19 cellular contexts compared by ENCODE assay signal in the genomic region with DNA sequence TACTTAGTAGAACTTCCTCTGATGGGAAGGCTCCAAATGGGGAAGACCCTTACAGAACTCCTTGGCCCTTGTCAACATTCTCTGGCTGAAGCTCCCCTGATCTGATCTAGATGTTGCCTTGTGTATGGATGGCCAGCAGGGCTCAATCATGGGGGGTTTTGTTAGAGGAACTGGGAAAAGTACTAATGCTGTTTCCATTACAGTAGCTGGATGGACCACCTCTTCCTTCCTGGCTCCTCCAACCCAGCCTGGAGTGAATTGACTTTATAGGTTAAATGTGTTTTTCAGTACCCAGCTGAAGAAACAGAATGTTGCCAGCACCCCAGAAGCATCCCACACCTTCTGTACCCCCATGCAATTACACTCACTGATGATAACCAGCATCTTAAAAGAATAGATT. TPM values are rescaled to one million over a fixed set of nuclear protein-coding genes. Genes with fewer than 3 reads are reported as not detected.
A peak's percentile ranks its signal among the peaks of the same experiment; 100 is the strongest.
DNase-seq lines count a peak whose midpoint lies in the region; ATAC-seq and TF ChIP-seq lines count a peak whose summit lies in the region.
"Had no signal": no experiment of that assay in that cellular context is flagged by ENCODE, and none has a peak within 500 bp of the region (broad histone marks: within the 10 kb centered on the region; RNA-seq: fewer than 3 reads in every experiment).

No MANE protein-coding gene starts in this region.

- H3K27me3 Mint-ChIP-seq in CD8-positive, alpha-beta T cell (ENCODE audit: low read depth): no peaks in the 10 kb centered on the region
- H3K27me3 Mint-ChIP-seq in osteocyte (ENCODE audit: unreplicated experiment): no peaks in the 10 kb centered on the region
- H3K27me3 Mint-ChIP-seq: IgD-negative memory B cell had no signal

- H3K36me3 Mint-ChIP-seq in CD8-positive, alpha-beta T cell: peaks cover 78% of the 10 kb centered on the region
- H3K36me3 Mint-ChIP-seq in osteocyte (ENCODE audit: unreplicated experiment): peaks cover 69% of the 10 kb centered on the region

- peaks cover 0 to 85% (median 22%) of the 10 kb centered on the region in 9 donors for H3K36me3 ChIP-seq in heart right ventricle
- peaks cover 26% of the 10 kb centered on the region for H3K36me3 ChIP-seq in CD8-positive, alpha-beta T cell (ENCODE audit: insufficient read depth, low read length)
- H3K36me3 ChIP-seq in gastrocnemius medialis: peaks cover 0 to 33% of the 10 kb centered on the region in 2 donors

- intact Hi-C loops in heart right ventricle (cut with DNase I) (no loop called here), cardiac septum (cut with DNase I) (no loop called here), gastrocnemius medialis (cut with DNase I; ENCODE audit: low total_unique reads) (no loop called here)
- intact Hi-C loops in CD8-positive, alpha-beta T cell (cut with DNase I, micrococcal nuclease): no loop called here

- CTCF ChIA-PET in CD8-positive, alpha-beta T cell (lab: Charles Lee): interaction anchor here (1.1 to 1.4 kb wide), 2 partner anchors 16 to 34 kb away, joined by 3 to 4 read pairs; no protein-coding TSS in a partner anchor

- H3K4me3 Mint-ChIP-seq in CD8-positive, alpha-beta T cell: no peak overlapping the region
- no peak overlapping the region for H3K4me3 Mint-ChIP-seq in osteocyte (ENCODE audit: unreplicated experiment)
- H3K4me3 Mint-ChIP-seq: HFFc6, IgD-negative memory B cell had no signal

- POLR2A ChIA-PET in CD8-positive, alpha-beta T cell (lab: Charles Lee): no interaction called here

- H3K9me3 ChIP-seq in heart right ventricle (peaks cover 0 to 8% (median 0%) of the 10 kb centered on the region in 11 donors), gastrocnemius medialis (no peaks in the 10 kb centered on the region)
- no peaks in the 10 kb centered on the region for H3K9me3 ChIP-seq in CD8-positive, alpha-beta T cell (ENCODE audit: low read length)
- H3K9me3 ChIP-seq: SJSA1 had no signal

- H3K27ac ChIP-seq in heart right ventricle (peak overlapping the region; percentile 21 to 83 (median 56)), gastrocnemius medialis (peak overlapping the region; percentile 64 to 89 (median 76))
- no peak overlapping the region for H3K27ac ChIP-seq in CD8-positive, alpha-beta T cell (ENCODE audit: low read depth, low read length)
- H3K27ac ChIP-seq: BLaER1 treated with 17β-estradiol and CSF1 and Interleukin-3, amounts not matched to agents 10 nM and 100 nM; SJSA1 had no signal

- H3K27me3 ChIP-seq in heart right ventricle (no peaks in the 10 kb centered on the region), gastrocnemius medialis (no peaks in the 10 kb centered on the region)
- H3K27me3 ChIP-seq in CD8-positive, alpha-beta T cell (ENCODE audit: insufficient read depth, low read length): no peaks in the 10 kb centered on the region
- H3K27me3 ChIP-seq: BLaER1 treated with 17β-estradiol and CSF1 and Interleukin-3, amounts not matched to agents 10 nM and 100 nM; SJSA1 had no signal

- peak in 4 of 8 donors; percentile 6 to 43 (median 24) for ATAC-seq in heart right ventricle
- ATAC-seq in CD8-positive, alpha-beta T cell: no peak
- no peak for ATAC-seq in gastrocnemius medialis

- TF ChIP-seq CTCF in heart right ventricle (IDR thresholded peaks at IDR 0.05) (no peak), gastrocnemius medialis (IDR thresholded peaks at IDR 0.05 in 4 of 5, conservative IDR thresholded peaks at IDR 0.05 in 1 of 5) (no peak), GM13977 (IDR thresholded peaks at IDR 0.05; ENCODE audit: extremely low read depth, insufficient read depth, missing control alignments) (no peak), osteocyte (IDR thresholded peaks at IDR 0.05) (no peak)
- TF ChIP-seq CTCF in CD8-positive, alpha-beta T cell (IDR thresholded peaks at IDR 0.05): no peak

- TF ChIP-seq POLR2A in gastrocnemius medialis (IDR thresholded peaks at IDR 0.05): no peak

- peaks cover 28% of the 10 kb centered on the region for H3K4me1 Mint-ChIP-seq in CD8-positive, alpha-beta T cell (ENCODE audit: low read depth)
- peaks cover 3% of the 10 kb centered on the region for H3K4me1 Mint-ChIP-seq in osteocyte (ENCODE audit: unreplicated experiment)

- no peak for DNase-seq in heart right ventricle
- no peak for DNase-seq in cardiac septum (ENCODE audit: low spot score)
- DNase-seq in CD8-positive, alpha-beta T cell: no peak
- DNase-seq in dermis blood vessel endothelial cell: peak; percentile 54
- no peak for DNase-seq in gastrocnemius medialis
- no peak for DNase-seq in GM13977 (ENCODE audit: low spot score)
- DNase-seq in NCI-H2107 treated with DMSO at 0.1 percent for 48 hours (lab: John Stamatoyannopoulos, UW; ENCODE audit: unreplicated experiment): no peak
- DNase-seq in osteocyte (ENCODE audit: extremely low spot score, unreplicated experiment): no peak
- DNase-seq: H7, HFFc6, Karpas-422, NCI-H1048, NCI-H1436, NCI-H1930, NCI-H526 had no signal

- peak overlapping the region; percentile 30 for H3K27ac Mint-ChIP-seq in CD8-positive, alpha-beta T cell
- no peak overlapping the region for H3K27ac Mint-ChIP-seq in osteocyte (ENCODE audit: unreplicated experiment)
- H3K27ac Mint-ChIP-seq: HFFc6 had no signal

- no peaks in the 10 kb centered on the region for H3K9me3 Mint-ChIP-seq in CD8-positive, alpha-beta T cell
- no peaks in the 10 kb centered on the region for H3K9me3 Mint-ChIP-seq in osteocyte (ENCODE audit: unreplicated experiment)
- H3K9me3 Mint-ChIP-seq: HFFc6 had no signal

- H3K4me3 ChIP-seq in heart right ventricle (no peak overlapping the region), gastrocnemius medialis (no peak overlapping the region)
- H3K4me3 ChIP-seq in CD8-positive, alpha-beta T cell (ENCODE audit: low read depth, low read length): no peak overlapping the region
- H3K4me3 ChIP-seq: BLaER1 treated with 17β-estradiol and CSF1 and Interleukin-3, amounts not matched to agents 10 nM and 100 nM; SJSA1 had no signal

- peaks cover 6 to 52% (median 21%) of the 10 kb centered on the region in 9 donors for H3K4me1 ChIP-seq in heart right ventricle
- peaks cover 14% of the 10 kb centered on the region for H3K4me1 ChIP-seq in CD8-positive, alpha-beta T cell (ENCODE audit: insufficient read depth, low read length)
- peaks cover 30 to 50% of the 10 kb centered on the region in 2 donors for H3K4me1 ChIP-seq in gastrocnemius medialis

- in situ Hi-C loops in gastrocnemius medialis (cut with MboI; ENCODE audit: low sequenced_read_pairs in 4 of 4): no loop called here
- in situ Hi-C loops in GM13977 (cut with MboI; ENCODE audit: low pct_unique_long_range_greater_than_20kb, low sequenced_read_pairs, unreplicated experiment): no loop called here

RNA-seq across cellular contexts. Expression of a gene that starts 22.7 kb away (rescaled TPM):
- total RNA-seq in heart right ventricle: 10 to 100 TPM; 34.8 to 72.9 (median 54.3) TPM
- polyA plus RNA-seq in heart right ventricle: 100 to 1,000 TPM; 179 to 355 TPM
- total RNA-seq in cardiac septum: 77.1 TPM
- under 1 TPM in 1 of 2 experiments, not detected in 1; 0.38 TPM for total RNA-seq in CD8-positive, alpha-beta T cell
- total RNA-seq in dermis blood vessel endothelial cell: 0.88 and 6.3 TPM in 2 replicates
- total RNA-seq in gastrocnemius medialis: 10 to 100 TPM; 14.5 to 23.4 (median 20.7) TPM
- total RNA-seq in osteocyte: 166 and 181 TPM in 2 replicates
- total RNA-seq: H7, MCF 10A had no signal
- polyA plus RNA-seq: IgD-negative memory B cell had no signal

RNA-seq across cellular contexts. Expression of a gene that starts 27.4 kb away (rescaled TPM):
- total RNA-seq in heart right ventricle (10 to 100 TPM; 24.2 to 35.4 (median 31.5) TPM), cardiac septum (29.6 TPM), dermis blood vessel endothelial cell (39.1 and 50.4 TPM in 2 replicates), gastrocnemius medialis (10 to 100 TPM; 57.4 to 80.3 (median 60.9) TPM), osteocyte (36.7 and 39.8 TPM in 2 replicates)
- polyA plus RNA-seq in heart right ventricle: 10 to 100 TPM; 32.8 to 39.9 TPM
- 10 to 100 TPM; 35.2 to 39.3 TPM for total RNA-seq in CD8-positive, alpha-beta T cell

RNA-seq across cellular contexts. Expression of a gene that starts 27.4 kb away (rescaled TPM):
- total RNA-seq in heart right ventricle (10 to 100 TPM; 35.0 to 52.2 (median 43.1) TPM), cardiac septum (43.8 TPM), dermis blood vessel endothelial cell (69.4 and 98.2 TPM in 2 replicates), gastrocnemius medialis (10 to 100 TPM; 66.2 to 90.5 (median 74.5) TPM), osteocyte (90.3 and 96.6 TPM in 2 replicates)
- 10 to 100 TPM; 19.0 to 30.7 TPM for polyA plus RNA-seq in heart right ventricle
- 10 to 100 TPM; 42.2 to 42.4 TPM for total RNA-seq in CD8-positive, alpha-beta T cell
